Comparison of ENCODE assay signal across 8 cellular contexts in the genomic region with DNA sequence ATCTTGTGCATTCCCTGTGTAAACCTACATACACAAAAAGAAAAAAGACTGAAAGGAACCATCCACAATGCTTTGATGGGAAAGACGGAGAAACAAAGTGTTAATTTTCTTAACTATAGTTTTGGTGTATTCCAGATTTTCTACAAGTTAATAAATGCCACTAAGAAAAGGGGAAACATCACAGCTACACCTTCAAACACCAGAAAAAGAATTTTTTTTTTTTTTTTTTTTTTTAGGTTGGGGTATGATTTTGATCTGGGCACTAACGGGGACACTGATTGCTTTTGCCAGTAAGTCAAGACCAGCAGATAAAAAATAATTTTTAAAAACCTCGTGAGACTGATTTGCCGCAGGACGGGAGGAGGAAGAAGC. TPM values are rescaled to one million over a fixed set of nuclear protein-coding genes. Genes with fewer than 3 reads are reported as not detected.
DNase-seq lines count a peak whose midpoint lies in the region; ATAC-seq and FAIRE-seq lines count a peak whose summit lies in the region.

No MANE protein-coding gene starts in this region.

- peak overlapping the region; percentile 91 for H3K27ac Mint-ChIP-seq in T-helper 1 cell treated with Interleukin-12 subunit alpha and Interleukin-12 subunit beta and Interleukin-4 antibody, amounts not matched to agents 30 μg/mL and 1 μg/mL, for 36 hours
- peak overlapping the region; percentile 94 to 97 for H3K27ac Mint-ChIP-seq in activated naive CD4-positive, alpha-beta T cell treated with anti-CD3 and anti-CD28 coated beads, Interleukin-2, amount 50 U/mL, for 72 hours

- peak overlapping the region; percentile 91 for H3K27ac ChIP-seq in substantia nigra (ENCODE audit: low read depth, low read length, poor library complexity, severe bottlenecking)

- peak overlapping the region; percentile 89 for H3K4me3 Mint-ChIP-seq in T-helper 1 cell treated with Interleukin-12 subunit alpha and Interleukin-12 subunit beta and Interleukin-4 antibody, amounts not matched to agents 30 μg/mL and 1 μg/mL, for 36 hours

- no peak for ATAC-seq in activated naive CD4-positive, alpha-beta T cell treated with anti-CD3 and anti-CD28 coated beads, Interleukin-2, amount 50 U/mL, for 72 hours
- no peak for ATAC-seq in HG02885 (IDR thresholded peaks at IDR 0.05; ENCODE audit: poor library complexity, unreplicated experiment)
- ATAC-seq in HG02970 (IDR thresholded peaks at IDR 0.05; ENCODE audit: low FRiP score, unreplicated experiment): no peak

- no peaks in the 10 kb centered on the region for H3K27me3 Mint-ChIP-seq in T-helper 1 cell treated with Interleukin-12 subunit alpha and Interleukin-12 subunit beta and Interleukin-4 antibody, amounts not matched to agents 30 μg/mL and 1 μg/mL, for 36 hours (ENCODE audit: low read depth)

- DNase-seq in T-helper 1 cell: no peak
- DNase-seq in activated naive CD4-positive, alpha-beta T cell treated with anti-CD3 and anti-CD28 coated beads, Interleukin-2, amount 50 U/mL, for 72 hours (ENCODE audit: low spot score in 2 of 2): no peak
- no peak for DNase-seq in substantia nigra (lab: John Stamatoyannopoulos, UW)
- DNase-seq in cerebellar nuclear complex (lab: John Stamatoyannopoulos, UW): no peak

- H3K36me3 Mint-ChIP-seq in T-helper 1 cell treated with Interleukin-12 subunit alpha and Interleukin-12 subunit beta and Interleukin-4 antibody, amounts not matched to agents 30 μg/mL and 1 μg/mL, for 36 hours (ENCODE audit: low read depth): peaks cover 5% of the 10 kb centered on the region
- peaks cover 10 to 25% of the 10 kb centered on the region in 2 donors for H3K36me3 Mint-ChIP-seq in activated naive CD4-positive, alpha-beta T cell treated with anti-CD3 and anti-CD28 coated beads, Interleukin-2, amount 50 U/mL, for 72 hours

- peak; percentile 56 for FAIRE-seq in islet of Langerhans (lab: Jason Lieb, UNC)

- H3K4me1 Mint-ChIP-seq in T-helper 1 cell treated with Interleukin-12 subunit alpha and Interleukin-12 subunit beta and Interleukin-4 antibody, amounts not matched to agents 30 μg/mL and 1 μg/mL, for 36 hours (ENCODE audit: low read depth): peaks cover 15% of the 10 kb centered on the region

- no peaks in the 10 kb centered on the region for H3K9me3 Mint-ChIP-seq in T-helper 1 cell treated with Interleukin-12 subunit alpha and Interleukin-12 subunit beta and Interleukin-4 antibody, amounts not matched to agents 30 μg/mL and 1 μg/mL, for 36 hours
- H3K9me3 Mint-ChIP-seq in activated naive CD4-positive, alpha-beta T cell treated with anti-CD3 and anti-CD28 coated beads, Interleukin-2, amount 50 U/mL, for 72 hours: no peaks in the 10 kb centered on the region

RNA-seq across cellular contexts. Expression of a gene that starts 0.3 kb away (rescaled TPM):
- 10 to 100 TPM; 13.2 to 32.3 TPM for total RNA-seq in activated naive CD4-positive, alpha-beta T cell treated with anti-CD3 and anti-CD28 coated beads, Interleukin-2, amount 50 U/mL, for 72 hours

RNA-seq across cellular contexts. Expression of a gene that starts 12.6 kb away (rescaled TPM):
- 1 to 10 TPM; 7.8 to 9.1 TPM for total RNA-seq in activated naive CD4-positive, alpha-beta T cell treated with anti-CD3 and anti-CD28 coated beads, Interleukin-2, amount 50 U/mL, for 72 hours

RNA-seq across cellular contexts. Expression of a gene that starts 59.6 kb away (rescaled TPM):
- not detected for total RNA-seq in activated naive CD4-positive, alpha-beta T cell treated with anti-CD3 and anti-CD28 coated beads, Interleukin-2, amount 50 U/mL, for 72 hours
